28 cellular contexts compared by ENCODE assay signal in the genomic region with DNA sequence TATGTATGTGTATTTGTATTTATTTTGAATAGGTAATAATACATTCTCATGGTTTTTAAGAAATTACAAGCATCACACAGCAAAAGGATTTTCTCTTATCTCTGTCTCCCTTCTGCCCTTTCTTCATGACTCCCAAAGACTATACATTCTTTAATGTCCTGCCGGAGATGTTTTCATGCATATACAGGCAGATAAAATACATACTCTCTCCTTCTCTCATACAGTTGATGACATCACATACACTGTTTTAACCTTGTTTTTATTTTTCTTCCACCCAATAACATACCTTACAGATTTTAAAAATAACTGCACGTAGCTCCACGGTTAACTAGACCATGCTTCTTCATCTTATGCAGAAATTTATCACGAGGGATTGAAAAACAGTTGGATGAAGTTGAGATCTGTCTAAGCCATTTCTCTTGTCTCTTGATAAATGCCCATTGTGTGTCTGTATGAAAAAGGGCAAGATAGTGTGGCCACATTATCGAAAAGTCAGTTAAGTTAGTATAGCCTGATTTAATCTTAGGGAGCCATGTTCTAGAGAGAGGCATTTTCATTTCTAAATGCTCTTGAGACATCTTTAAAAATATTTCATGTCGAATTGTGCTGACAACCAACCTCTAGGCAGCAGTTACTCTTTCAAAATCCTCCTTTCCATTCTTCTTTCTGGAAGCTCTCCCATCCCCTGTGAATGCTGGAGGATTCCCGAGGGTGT.
"Had no signal": no experiment of that assay in that cellular context is flagged by ENCODE, and none has a peak within 500 bp of the region (broad histone marks: within the 10 kb centered on the region; RNA-seq: fewer than 3 reads in every experiment).

No MANE protein-coding gene starts in this region.

- H3K4me3 ChIP-seq: coronary artery, esophagus squamous epithelium, heart right ventricle, left ventricle myocardium inferior, lower lobe of right lung, ovary, psoas muscle, skin epidermis, spleen, stomach, thyroid gland, vagina had no signal

- DNase-seq: dermis blood vessel endothelial cell; effector memory CD4-positive, alpha-beta T cell; esophagus squamous epithelium; foreskin melanocyte; glutamatergic neuron; heart right ventricle; hippocampal formation; kidney glomerular epithelial cell; left colon; left ventricle myocardium inferior; lower lobe of right lung; naive thymus-derived CD8-positive, alpha-beta T cell; nephron progenitor cell; occipital lobe; ovary; posterior cingulate gyrus; psoas muscle; right cardiac atrium; spleen; stimulated activated naive CD4-positive, alpha-beta T cell treated with Interleukin-2 at 50 U/mL for 16 hours; stomach; thyroid gland; trophoblast cell had no signal

- H3K9me3 ChIP-seq: esophagus squamous epithelium, heart right ventricle, left ventricle myocardium inferior, lower lobe of right lung, ovary, psoas muscle, spleen, stomach, thyroid gland, vagina had no signal

- H3K4me1 ChIP-seq: esophagus squamous epithelium, heart right ventricle, left ventricle myocardium inferior, lower lobe of right lung, psoas muscle, thyroid gland, vagina had no signal

- FAIRE-seq: endothelial cell of umbilical vein, islet of Langerhans had no signal

- H3K27ac ChIP-seq: coronary artery, esophagus squamous epithelium, heart right ventricle, left ventricle myocardium inferior, lower lobe of right lung, ovary, psoas muscle, skin epidermis, spleen, stomach, thyroid gland, vagina had no signal

- H3K36me3 ChIP-seq: esophagus squamous epithelium, heart right ventricle, left ventricle myocardium inferior, lower lobe of right lung, ovary, spleen, stomach, thyroid gland, vagina had no signal

- H3K27me3 ChIP-seq: esophagus squamous epithelium, ovary, spleen, stomach, thyroid gland, vagina had no signal
